3 cellular contexts compared by ENCODE assay signal in genomic region chr9:73210886-73211285, GRCh38.
"Had no signal": no experiment of that assay in that cellular context is flagged by ENCODE, and none has a peak within 500 bp of the region (broad histone marks: within the 10 kb centered on the region; RNA-seq: fewer than 3 reads in every experiment).

No MANE protein-coding gene starts in this region.

- H3K4me3 ChIP-seq: GM12878 had no signal

- DNase-seq: GDM1, GF-D8 had no signal

- ATAC-seq: GM12878 had no signal
